ENCODE assay signal across 10 cellular contexts in the genomic region with DNA sequence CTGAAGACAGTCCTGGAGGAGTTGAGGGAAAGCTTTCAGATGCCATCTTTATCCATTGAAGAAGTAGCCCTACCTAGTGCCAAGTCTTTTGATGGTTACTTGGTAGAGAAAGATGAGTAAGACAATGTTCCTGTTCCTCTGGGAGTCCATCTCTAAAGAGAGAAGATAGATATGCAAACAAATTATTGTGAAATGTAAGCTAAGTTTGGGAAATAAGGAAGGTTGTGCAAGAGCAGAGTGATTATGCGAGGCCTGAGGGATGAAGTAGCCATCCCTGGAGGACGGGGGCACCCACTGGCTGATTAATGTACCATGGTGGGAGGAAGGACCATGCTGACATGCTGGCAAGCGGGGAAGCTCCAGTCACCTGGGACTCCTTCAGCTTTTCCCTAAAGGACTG. TPM values are rescaled to one million over a fixed set of nuclear protein-coding genes. Genes with fewer than 3 reads are reported as not detected.
DNase-seq lines count a peak whose midpoint lies in the region; ATAC-seq and TF ChIP-seq lines count a peak whose summit lies in the region.
"Had no signal": no experiment of that assay in that cellular context is flagged by ENCODE, and none has a peak within 500 bp of the region (broad histone marks: within the 10 kb centered on the region; RNA-seq: fewer than 3 reads in every experiment).

No MANE protein-coding gene starts in this region.

- no peaks in the 10 kb centered on the region for H3K36me3 ChIP-seq in ovary

- peak overlapping the region in 1 of 2 donors; percentile 21 for H3K27ac ChIP-seq in ovary

- H3K4me1 ChIP-seq in ovary (ENCODE audit: insufficient read depth), result peaks cover 6% of the 10 kb centered on the region

- TF ChIP-seq EP300 in ovary (IDR thresholded peaks at IDR 0.05), result peak; percentile 16

- 31 to 34% (median 31%) methylated on average over 3 of the region's 3 CpGs for WGBS in ovary, 3 donors

- TF ChIP-seq CTCF in ovary (IDR thresholded peaks at IDR 0.05), result no peak

- H3K4me3 ChIP-seq in ovary, result no peak overlapping the region

- H3K27me3 ChIP-seq in ovary, result no peaks in the 10 kb centered on the region

- intact Hi-C loops in ovary (cut with DNase I), result loop anchor here in 1 of 4 donors (10.0 kb wide), 1 partner anchor 54 kb away; no protein-coding TSS in a partner anchor

- TF ChIP-seq POLR2A in ovary (IDR thresholded peaks at IDR 0.05), result no peak

- DNase-seq in CD1c-positive myeloid dendritic cell (ENCODE audit: extremely low spot score) (peak; percentile 76), RPMI7951 (ENCODE audit: low read depth) (peak; percentile 66), fibroblast of peridontal ligament (ENCODE audit: extremely low read depth) (peak; percentile 90), ovary (peak; percentile 39 to 65 (median 54)), Kasumi-1 (lab: John Stamatoyannopoulos, UW) (no peak), iPS-NIHi11 (ENCODE audit: low spot score) (no peak)
- DNase-seq: activated CD4-positive, alpha-beta T cell treated with anti-CD3 and anti-CD28 coated beads, Interleukin-2, amount 10 ng/mL, durations not matched to agents 24 days and 14 days; NCI-H2081 treated with DMSO at 0.1 percent for 48 hours had no signal

- no peaks in the 10 kb centered on the region for H3K9me3 ChIP-seq in ovary

- ATAC-seq in GM21381 (IDR thresholded peaks at IDR 0.05; ENCODE audit: unreplicated experiment) (no peak), HG02623 (IDR thresholded peaks at IDR 0.05; ENCODE audit: unreplicated experiment) (no peak)

RNA-seq across cellular contexts. Expression of a gene that starts 1.0 kb away (rescaled TPM):
- 1.6 and 2.4 TPM in 2 replicates for total RNA-seq in RPMI7951 (2014; rRNA removed; shearing (Covaris generic))
- total RNA-seq in ovary, result 10 to 100 TPM in 5 of 7 donors, 1 to 10 TPM in 2; 4.3 to 34.2 (median 18.4) TPM
- polyA plus RNA-seq in ovary, result 10 to 100 TPM in 1 of 2 donors, 1 to 10 TPM in 1; 8.3 to 30.4 TPM
- total RNA-seq: activated CD4-positive, alpha-beta T cell treated with anti-CD3 and anti-CD28 coated beads, Interleukin-2, amount 10 ng/mL, durations not matched to agents 24 days and 14 days had no signal

Comparison
In these comparisons a context has a peak if more than half of its experiments do, and no peak if none do; other contexts are left out.
1. DNase-seq: peak in CD1c-positive myeloid dendritic cell (single experiment), RPMI7951 (single experiment), fibroblast of peridontal ligament (single experiment) and ovary (5 of 5); none in Kasumi-1 (0 of 2) and iPS-NIHi11 (single experiment).